Comparison of ENCODE assay signal across 21 cellular contexts in the genomic region with DNA sequence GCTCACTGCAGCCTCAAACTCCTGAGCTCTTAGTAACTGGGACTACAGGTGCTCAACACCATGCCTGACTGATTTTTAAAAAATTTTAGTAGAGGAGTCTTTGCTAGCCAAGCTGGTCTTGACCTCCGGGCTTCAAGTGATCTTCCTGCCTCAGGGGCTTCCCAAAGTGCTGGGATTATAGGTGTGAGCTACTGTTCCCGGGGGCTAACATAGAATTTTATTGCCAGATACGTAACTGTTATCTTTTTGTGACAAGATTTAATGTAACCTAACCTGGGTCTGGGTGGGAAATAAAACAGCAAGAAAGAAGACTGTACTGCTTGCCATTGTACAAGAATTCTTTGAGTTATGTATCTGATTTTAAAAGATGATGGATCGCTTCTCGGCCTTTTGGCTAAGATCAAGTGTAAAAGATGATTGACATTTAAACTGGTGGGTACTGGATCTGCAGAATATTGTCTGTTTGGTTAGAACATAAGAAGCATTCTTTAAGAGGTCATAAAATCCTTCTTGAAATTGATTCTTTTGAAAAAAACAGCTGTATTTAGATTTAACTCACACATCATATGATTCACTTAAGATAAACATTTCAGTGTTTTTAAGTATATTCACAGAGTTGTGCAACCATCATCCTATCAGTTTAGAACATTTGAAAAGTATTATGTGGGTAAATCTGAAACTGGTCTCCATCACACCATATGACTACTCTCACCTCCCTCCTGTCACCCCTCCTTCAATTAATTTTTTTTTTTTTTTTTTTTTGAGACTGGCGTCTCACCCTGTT. TPM values are rescaled to one million over a fixed set of nuclear protein-coding genes. Genes with fewer than 3 reads are reported as not detected.
DNase-seq lines count a peak whose midpoint lies in the region; ATAC-seq and TF ChIP-seq lines count a peak whose summit lies in the region.
"Had no signal": no experiment of that assay in that cellular context is flagged by ENCODE, and none has a peak within 500 bp of the region (broad histone marks: within the 10 kb centered on the region; RNA-seq: fewer than 3 reads in every experiment).

No MANE protein-coding gene starts in this region.

- peaks cover 97% of the 10 kb centered on the region for H3K79me2 ChIP-seq in SK-N-SH (ENCODE audit: insufficient read depth)

- H3K4me1 Mint-ChIP-seq in effector memory CD8-positive, alpha-beta T cell (ENCODE audit: low read depth in 2 of 2), result no peaks in the 10 kb centered on the region
- H3K4me1 Mint-ChIP-seq: naive thymus-derived CD8-positive, alpha-beta T cell had no signal

- H3F3A ChIP-seq in SK-N-SH (replicated peaks; ENCODE audit: insufficient read depth), result peaks cover 35% of the 10 kb centered on the region

- H3K4me3 ChIP-seq in SK-N-SH (ENCODE audit: low read depth in 2 of 2, low read length in 1 of 2), result no peak overlapping the region
- H3K4me3 ChIP-seq in Panc1 (ENCODE audit: low read depth in 2 of 2, low read length in 2 of 2), result no peak overlapping the region
- H3K4me3 ChIP-seq in fibroblast of mammary gland (ENCODE audit: control insufficient read depth, low read depth, low read length), result no peak overlapping the region
- no peak overlapping the region for H3K4me3 ChIP-seq in skeletal muscle satellite cell (ENCODE audit: low read length)
- H3K4me3 ChIP-seq: A549, lower lobe of right lung, prostate gland had no signal

- intact Hi-C loops in Panc1 (cut with micrococcal nuclease; ENCODE audit: unreplicated experiment), result no loop called here

- H3K9me2 ChIP-seq in SK-N-SH, result no peaks in the 10 kb centered on the region

- POLR2A ChIA-PET in SK-N-SH (lab: Yijun Ruan, JAX), result interaction anchor here (0.6 kb wide), 1 partner anchor 99 kb away, joined by 3 read pairs; no protein-coding TSS in a partner anchor
- POLR2A ChIA-PET in Panc1 (lab: Charles Lee), result interaction anchor here (0.6 kb wide), 1 partner anchor 9 kb away, joined by 3 read pairs; no protein-coding TSS in a partner anchor

- TSS peak; percentile 23 for BruUV-seq in Panc1 (replicated peaks; lab: Mats Ljungman, UMichigan)

- DNase-seq in SK-N-SH, result no peak
- no peak for DNase-seq in Panc1 (ENCODE audit: low read depth, low spot score)
- peak; percentile 76 for DNase-seq in fibroblast of mammary gland (ENCODE audit: low read depth)
- no peak for DNase-seq in effector memory CD8-positive, alpha-beta T cell
- DNase-seq: activated CD4-positive, alpha-beta T cell treated with anti-CD3 and anti-CD28 coated beads for 4 hours; activated CD8-positive, alpha-beta memory T cell treated with anti-CD3 and anti-CD28 coated beads, Interleukin-2, amount 50 U/mL, for 48 hours; activated naive CD4-positive, alpha-beta T cell; CD4-positive, alpha-beta memory T cell; effector CD4-positive, alpha-beta T cell; lower lobe of right lung; naive thymus-derived CD8-positive, alpha-beta T cell; stimulated activated naive CD4-positive, alpha-beta T cell treated with Interleukin-2 at 50 U/mL for 16 hours; T-helper 9 cell had no signal

- H3K27me3 ChIP-seq in SK-N-SH (ENCODE audit: insufficient read depth) (no peaks in the 10 kb centered on the region), Panc1 (ENCODE audit: control insufficient read depth, insufficient read depth, low read length) (no peaks in the 10 kb centered on the region), skeletal muscle satellite cell (ENCODE audit: control insufficient read depth, insufficient read depth, low read length) (no peaks in the 10 kb centered on the region)

- no peak for TF ChIP-seq EP300 in SK-N-SH (IDR thresholded peaks at IDR 0.05; ENCODE audit: borderline replicate concordance in 1 of 2, low read depth in 1 of 2, low read length in 1 of 2)

- 98% methylated on average over 6 of the region's 6 CpGs for WGBS in SK-N-SH (ENCODE audit: low lambda C conversion rate)

- no peak for TF ChIP-seq CTCF in SK-N-SH (IDR thresholded peaks at IDR 0.05)
- no peak for TF ChIP-seq CTCF in Panc1 (IDR thresholded peaks at IDR 0.05)
- no peak for TF ChIP-seq CTCF in fibroblast of mammary gland (conservative IDR thresholded peaks at IDR 0.05; ENCODE audit: control insufficient read depth, insufficient read depth, low read depth, low read length)

- H3K27me3 Mint-ChIP-seq in effector memory CD8-positive, alpha-beta T cell, result no peaks in the 10 kb centered on the region
- H3K27me3 Mint-ChIP-seq: brain; CD4-positive, alpha-beta memory T cell; naive thymus-derived CD8-positive, alpha-beta T cell had no signal

- H2AFZ ChIP-seq in SK-N-SH (ENCODE audit: low read depth), result peak overlapping the region; percentile 27; the same call in 1 of the 2 replicates

- TF ChIP-seq RAD21 in SK-N-SH (IDR thresholded peaks at IDR 0.05; ENCODE audit: low read length), result no peak

- H3K4me2 ChIP-seq in SK-N-SH, result no peak overlapping the region
- H3K4me2 ChIP-seq in skeletal muscle satellite cell (ENCODE audit: low read length), result peak overlapping the region; percentile 12
- H3K4me2 ChIP-seq: A549 had no signal

- H3K4me1 ChIP-seq in SK-N-SH (ENCODE audit: control insufficient read depth in 1 of 2, insufficient read depth in 2 of 2, low read depth in 1 of 2, low read length in 1 of 2) (peaks cover 0 to 8% of the 10 kb centered on the region in 2 experiments; a peak in 1 of 4 replicates), Panc1 (ENCODE audit: control insufficient read depth, insufficient read depth, low read length) (no peaks in the 10 kb centered on the region), skeletal muscle satellite cell (ENCODE audit: control insufficient read depth, insufficient read depth, low read length) (peaks cover 43% of the 10 kb centered on the region)
- H3K4me1 ChIP-seq: lower lobe of right lung, prostate gland had no signal

- peak overlapping the region in 1 of 2 experiments; percentile 22; a peak in 1 of 4 replicates for H3K27ac ChIP-seq in SK-N-SH (ENCODE audit: low read depth in 2 of 2, low read length in 1 of 2)
- H3K27ac ChIP-seq in Panc1 (ENCODE audit: low read length), result no peak overlapping the region
- H3K27ac ChIP-seq: lower lobe of right lung, prostate gland had no signal

- H4K20me1 ChIP-seq in SK-N-SH (ENCODE audit: insufficient read depth), result peaks cover 9% of the 10 kb centered on the region; the same call in 1 of the 2 replicates

- H3K9ac ChIP-seq in SK-N-SH (no peak overlapping the region), skeletal muscle satellite cell (ENCODE audit: low read depth, low read length) (peak overlapping the region; percentile 40)

- H3K4me3 Mint-ChIP-seq in effector memory CD8-positive, alpha-beta T cell, result no peak overlapping the region
- H3K4me3 Mint-ChIP-seq: brain; CD4-positive, alpha-beta memory T cell; naive thymus-derived CD8-positive, alpha-beta T cell had no signal

- H3K27ac Mint-ChIP-seq in effector memory CD8-positive, alpha-beta T cell, result no peak overlapping the region

- no peaks in the 10 kb centered on the region for H3K9me3 Mint-ChIP-seq in effector memory CD8-positive, alpha-beta T cell
- H3K9me3 Mint-ChIP-seq: naive thymus-derived CD8-positive, alpha-beta T cell had no signal

- H3K9me3 ChIP-seq in SK-N-SH (no peaks in the 10 kb centered on the region), Panc1 (ENCODE audit: control insufficient read depth, insufficient read depth, low read depth, low read length) (no peaks in the 10 kb centered on the region), skeletal muscle satellite cell (replicated peaks; ENCODE audit: low read length) (no peaks in the 10 kb centered on the region)
- H3K9me3 ChIP-seq: A549, lower lobe of right lung, prostate gland had no signal

- in situ Hi-C loops in Panc1 (cut with HindIII; ENCODE audit: low pct_unique_long_range_greater_than_20kb, low sequenced_read_pairs), result no loop called here

- CTCF ChIA-PET in SK-N-SH (lab: Yijun Ruan, JAX), result interaction anchor here (0.6 to 1.7 kb wide), 4 partner anchors 37 to 204 kb away, joined by 3 to 6 read pairs (median 4); no protein-coding TSS in a partner anchor
- CTCF ChIA-PET in Panc1 (lab: Charles Lee), result no interaction called here

- H3K36me3 Mint-ChIP-seq in effector memory CD8-positive, alpha-beta T cell (ENCODE audit: insufficient read depth), result no peaks in the 10 kb centered on the region
- H3K36me3 Mint-ChIP-seq: CD4-positive, alpha-beta memory T cell; naive thymus-derived CD8-positive, alpha-beta T cell had no signal

- H3K36me3 ChIP-seq in SK-N-SH (replicated peaks in 1 of 2; ENCODE audit: control insufficient read depth in 1 of 2, insufficient read depth in 2 of 2, low read length in 1 of 2), result peaks cover 0 to 24% of the 10 kb centered on the region in 2 experiments
- H3K36me3 ChIP-seq in Panc1 (ENCODE audit: control insufficient read depth, insufficient read depth, low read length), result peaks cover 47% of the 10 kb centered on the region
- peaks cover 22% of the 10 kb centered on the region for H3K36me3 ChIP-seq in skeletal muscle satellite cell (ENCODE audit: insufficient read depth, low read length)
- H3K36me3 ChIP-seq: lower lobe of right lung, prostate gland had no signal

- ATAC-seq in SK-N-SH treated with all-trans-retinoic acid at 6 μM for 48 hours (no peak), Panc1 (peak; percentile 41; the same call in 1 of the 2 replicates), GM21367 (IDR thresholded peaks at IDR 0.05; ENCODE audit: unreplicated experiment) (no peak), esophagus mucosa (no peak)
- no peak for ATAC-seq in effector memory CD8-positive, alpha-beta T cell (replicated peaks)
- ATAC-seq: A549; lower lobe of right lung; naive thymus-derived CD8-positive, alpha-beta T cell; Right ventricle myocardium inferior had no signal

TF ChIP-seq in SK-N-SH, 30 proteins besides CTCF, POLR2A, EP300 and RAD21 (continues in another document):
- no peak for TF ChIP-seq RFX5 (IDR thresholded peaks at IDR 0.05; ENCODE audit: low read length)

TF ChIP-seq in SK-N-SH treated with all-trans-retinoic acid at 6 μM for 48 hours, 23 proteins besides CTCF, POLR2A, EP300 and RAD21 (continues in another document):
- no peak for TF ChIP-seq ZNF565 (CRISPR knock-in tag; conservative IDR thresholded peaks at IDR 0.05; ENCODE audit: low read depth)

RNA-seq across cellular contexts. Expression of a gene that starts 21.6 kb away (rescaled TPM):
- polyA plus RNA-seq in SK-N-SH (2012; rRNA removed), result 14.4 and 17.1 TPM in 2 replicates
- 19.1 and 20.2 TPM in 2 replicates for polyA plus RNA-seq in SK-N-SH (2012; cell fraction: cytosol; rRNA removed)
- polyA plus RNA-seq in SK-N-SH (2012; cell fraction: nucleus; rRNA removed), result 12.7 and 12.8 TPM in 2 replicates
- 248 TPM for total RNA-seq in Panc1 (2021; ENCODE audit: unreplicated experiment)
- polyA plus RNA-seq in Panc1 (2012; ENCODE audit: insufficient read length), result 84.6 TPM
- total RNA-seq in skeletal muscle satellite cell (2012; rRNA removed), result 45.4 and 60.7 TPM in 2 replicates
- 32.6 TPM for total RNA-seq in esophagus mucosa

RNA-seq across cellular contexts. Expression of a gene that starts 38.0 kb away (rescaled TPM):
- polyA plus RNA-seq in SK-N-SH (2012; rRNA removed), result 99.9 and 103 TPM in 2 replicates
- 72.3 and 83.8 TPM in 2 replicates for polyA plus RNA-seq in SK-N-SH (2012; cell fraction: cytosol; rRNA removed)
- 61.3 and 62.2 TPM in 2 replicates for polyA plus RNA-seq in SK-N-SH (2012; cell fraction: nucleus; rRNA removed)
- total RNA-seq in Panc1 (2021; ENCODE audit: unreplicated experiment) (150 TPM), esophagus mucosa (76.6 TPM)
- polyA plus RNA-seq in Panc1 (2012; ENCODE audit: insufficient read length), result 127 TPM
- 158 and 187 TPM in 2 replicates for total RNA-seq in skeletal muscle satellite cell (2012; rRNA removed)

RNA-seq across cellular contexts. Expression of a gene that starts 58.5 kb away (rescaled TPM):
- 0.21 and 0.31 TPM in 2 replicates for polyA plus RNA-seq in SK-N-SH (2012; rRNA removed)
- polyA plus RNA-seq in SK-N-SH (2012; cell fraction: cytosol; rRNA removed), result 0.09 and 0.18 TPM in 2 replicates
- polyA plus RNA-seq in SK-N-SH (2012; cell fraction: nucleus; rRNA removed), result 1.0 and 1.3 TPM in 2 replicates
- total RNA-seq in Panc1 (2021; ENCODE audit: unreplicated experiment) (0.87 TPM), esophagus mucosa (0.12 TPM)
- 0.15 TPM for polyA plus RNA-seq in Panc1 (2012; ENCODE audit: insufficient read length)
- 0.22 and 0.25 TPM in 2 replicates for total RNA-seq in skeletal muscle satellite cell (2012; rRNA removed)
- total RNA-seq: CD4-positive, alpha-beta memory T cell; lower lobe of right lung; naive thymus-derived CD8-positive, alpha-beta T cell had no signal
- polyA plus RNA-seq: CD4-positive, alpha-beta memory T cell; naive thymus-derived CD8-positive, alpha-beta T cell had no signal
